ENCODE assay signal across 9 cellular contexts in genomic region chr7:82442492-82443043, GRCh38. TPM values are rescaled to one million over a fixed set of nuclear protein-coding genes. Genes with fewer than 3 reads are reported as not detected.
DNase-seq lines count a peak whose midpoint lies in the region; ATAC-seq and TF ChIP-seq lines count a peak whose summit lies in the region.
"Had no signal": no experiment of that assay in that cellular context is flagged by ENCODE, and none has a peak within 500 bp of the region (broad histone marks: within the 10 kb centered on the region; RNA-seq: fewer than 3 reads in every experiment).

No MANE protein-coding gene starts in this region.

- H3K27me3 Mint-ChIP-seq in activated CD4-positive, alpha-beta T cell treated with anti-CD3 and anti-CD28 coated beads, Interleukin-2, amount 10 ng/mL, durations not matched to agents 24 days and 14 days: peaks cover 43% of the 10 kb centered on the region

- H3K4me1 ChIP-seq in GM23248 (ENCODE audit: insufficient read depth) (peaks cover 12% of the 10 kb centered on the region; the same call in 1 of the 2 replicates), right cardiac atrium (ENCODE audit: control insufficient read depth, insufficient read depth, low read length) (no peaks in the 10 kb centered on the region), skeletal muscle tissue (ENCODE audit: control insufficient read depth in 3 of 3, insufficient read depth in 3 of 3, low read length in 3 of 3) (peaks cover 10 to 17% (median 14%) of the 10 kb centered on the region in 3 donors), OCI-LY7 (ENCODE audit: insufficient read depth, low read length, poor library complexity, severe bottlenecking) (no peaks in the 10 kb centered on the region)

- peak overlapping the region; percentile 93 for H3K4me3 ChIP-seq in GM23248
- peak overlapping the region; percentile 61 for H3K4me3 ChIP-seq in WERI-Rb-1 (ENCODE audit: low read depth, low read length)
- H3K4me3 ChIP-seq in right cardiac atrium (ENCODE audit: low read length): peak overlapping the region; percentile 72
- peak overlapping the region; percentile 79 to 96 (median 85) for H3K4me3 ChIP-seq in skeletal muscle tissue (ENCODE audit: low read length in 3 of 3)
- H3K4me3 ChIP-seq in OCI-LY7 (ENCODE audit: low read depth, low read length, poor library complexity, severe bottlenecking): no peak overlapping the region

- H3K36me3 ChIP-seq in GM23248 (ENCODE audit: low read depth): no peaks in the 10 kb centered on the region
- no peaks in the 10 kb centered on the region; the same call in 1 of the 2 replicates for H3K36me3 ChIP-seq in WERI-Rb-1
- H3K36me3 ChIP-seq in skeletal muscle tissue (ENCODE audit: control insufficient read depth in 3 of 3, insufficient read depth in 3 of 3, low read length in 3 of 3): no peaks in the 10 kb centered on the region
- no peaks in the 10 kb centered on the region for H3K36me3 ChIP-seq in OCI-LY7 (ENCODE audit: insufficient read depth, low read length)

- TF ChIP-seq CTCF in WERI-Rb-1 (IDR thresholded peaks at IDR 0.05; ENCODE audit: low read depth, low read length) (no peak), OCI-LY7 (conservative IDR thresholded peaks at IDR 0.05; ENCODE audit: low read length) (no peak)

- in situ Hi-C loops in GM23248 (cut with MboI): no loop called here

- no peaks in the 10 kb centered on the region for H3K4me1 Mint-ChIP-seq in activated CD4-positive, alpha-beta T cell treated with anti-CD3 and anti-CD28 coated beads, Interleukin-2, amount 10 ng/mL, durations not matched to agents 24 days and 14 days
- H3K4me1 Mint-ChIP-seq: central memory CD8-positive, alpha-beta T cell had no signal

- no peak overlapping the region for H3K27ac Mint-ChIP-seq in activated CD4-positive, alpha-beta T cell treated with anti-CD3 and anti-CD28 coated beads, Interleukin-2, amount 10 ng/mL, durations not matched to agents 24 days and 14 days

- H3K27ac ChIP-seq in GM23248: peak overlapping the region; percentile 65
- peak overlapping the region; percentile 94 for H3K27ac ChIP-seq in WERI-Rb-1
- no peak overlapping the region for H3K27ac ChIP-seq in right cardiac atrium (ENCODE audit: low read length)
- H3K27ac ChIP-seq in skeletal muscle tissue (ENCODE audit: low read depth, low read length): peak overlapping the region; percentile 95
- H3K27ac ChIP-seq in OCI-LY7 (ENCODE audit: low read depth, low read length, poor library complexity, severe bottlenecking): no peak overlapping the region

- CTCF ChIA-PET in OCI-LY7 (lab: Charles Lee; ENCODE audit: unreplicated experiment): no interaction called here

- no peaks in the 10 kb centered on the region for H3K9me2 ChIP-seq in GM23248 (ENCODE audit: insufficient read depth)
- no peaks in the 10 kb centered on the region for H3K9me2 ChIP-seq in OCI-LY7 (ENCODE audit: insufficient read depth, low read length)

- H3K9me3 Mint-ChIP-seq in activated CD4-positive, alpha-beta T cell treated with anti-CD3 and anti-CD28 coated beads, Interleukin-2, amount 10 ng/mL, durations not matched to agents 24 days and 14 days: no peaks in the 10 kb centered on the region

- H3F3A ChIP-seq in GM23248 (ENCODE audit: insufficient read depth): no peaks in the 10 kb centered on the region

- 1% methylated on average over 22 of the region's 22 CpGs for WGBS in GM23248 (ENCODE audit: low coverage in 1 of 2, low lambda C conversion rate in 2 of 2, missing lambda C conversion rate in 2 of 2), 2 experiments
- WGBS in right cardiac atrium: under 1% methylated on average over 22 of the region's 22 CpGs

- no peak overlapping the region for H3K4me3 Mint-ChIP-seq in activated CD4-positive, alpha-beta T cell treated with anti-CD3 and anti-CD28 coated beads, Interleukin-2, amount 10 ng/mL, durations not matched to agents 24 days and 14 days
- H3K4me3 Mint-ChIP-seq: central memory CD8-positive, alpha-beta T cell had no signal

- H3K9ac ChIP-seq in GM23248 (peak overlapping the region; percentile 92), skeletal muscle tissue (ENCODE audit: low read depth in 1 of 3, low read length in 3 of 3) (peak overlapping the region; percentile 83 to 97 (median 87))

- H2AFZ ChIP-seq in GM23248 (peak overlapping the region; percentile 94), OCI-LY7 (ENCODE audit: low read length) (no peak overlapping the region)

- POLR2A ChIA-PET in OCI-LY7 (lab: Charles Lee): no interaction called here

- no peaks in the 10 kb centered on the region for H3K27me3 ChIP-seq in GM23248 (replicated peaks; ENCODE audit: insufficient read depth)
- H3K27me3 ChIP-seq in WERI-Rb-1 (ENCODE audit: insufficient read depth, low read depth, severe bottlenecking): no peaks in the 10 kb centered on the region
- H3K27me3 ChIP-seq in right cardiac atrium (ENCODE audit: control insufficient read depth, insufficient read depth): no peaks in the 10 kb centered on the region
- no peaks in the 10 kb centered on the region for H3K27me3 ChIP-seq in skeletal muscle tissue (ENCODE audit: control insufficient read depth in 3 of 3, insufficient read depth in 3 of 3, low read length in 3 of 3)

- H4K20me1 ChIP-seq in GM23248 (ENCODE audit: insufficient read depth) (0 out of 2 replicates have a peak, but pooled peaks cover 4% of the 10 kb centered on the region), OCI-LY7 (ENCODE audit: insufficient read depth, low read length) (no peaks in the 10 kb centered on the region)

- BruUV-seq in OCI-LY7 (replicated peaks; lab: Mats Ljungman, UMichigan): no TSS peak

- peak in 1 of 2 donors; percentile 10 for ATAC-seq in right cardiac atrium

- H3K36me3 Mint-ChIP-seq in activated CD4-positive, alpha-beta T cell treated with anti-CD3 and anti-CD28 coated beads, Interleukin-2, amount 10 ng/mL, durations not matched to agents 24 days and 14 days (ENCODE audit: low read depth): no peaks in the 10 kb centered on the region

- H3K9me3 ChIP-seq in GM23248 (ENCODE audit: low read depth) (no peaks in the 10 kb centered on the region), WERI-Rb-1 (ENCODE audit: severe bottlenecking) (no peaks in the 10 kb centered on the region), right cardiac atrium (ENCODE audit: control insufficient read depth, low read length) (no peaks in the 10 kb centered on the region), skeletal muscle tissue (ENCODE audit: control insufficient read depth in 3 of 3, low read length in 3 of 3) (no peaks in the 10 kb centered on the region), OCI-LY7 (ENCODE audit: low read length) (no peaks in the 10 kb centered on the region)

- intact Hi-C loops in right cardiac atrium (cut with DNase I) (loop anchor here in 2 of 4 donors (10.0 kb wide), 1 partner anchor 208 kb away; no protein-coding TSS in a partner anchor), OCI-LY7 (cut with micrococcal nuclease; ENCODE audit: unreplicated experiment) (no loop called here)
- intact Hi-C loops in activated CD4-positive, alpha-beta T cell treated with anti-CD3 and anti-CD28 coated beads, Interleukin-2, amount 10 ng/mL, durations not matched to agents 24 days and 14 days (cut with micrococcal nuclease): no loop called here

- peaks cover 54% of the 10 kb centered on the region for H3K79me2 ChIP-seq in GM23248 (ENCODE audit: insufficient read depth)
- H3K79me2 ChIP-seq in OCI-LY7 (ENCODE audit: insufficient read depth, low read depth, low read length): no peaks in the 10 kb centered on the region

- H3K4me2 ChIP-seq in GM23248 (ENCODE audit: unreplicated experiment) (peak overlapping the region; percentile 89), OCI-LY7 (ENCODE audit: low read length) (no peak overlapping the region)

- DNase-seq in AG08396 (ENCODE audit: low spot score): peak; percentile 34
- DNase-seq in GM23248: no peak
- DNase-seq in WERI-Rb-1: peak; percentile 32
- DNase-seq in right cardiac atrium: peak; percentile 25 to 63 (median 55)
- DNase-seq in OCI-LY7 (ENCODE audit: low spot score): no peak
- DNase-seq in 8988T: no peak
- DNase-seq in activated CD4-positive, alpha-beta T cell treated with anti-CD3 and anti-CD28 coated beads, Interleukin-2, amount 10 ng/mL, durations not matched to agents 24 days and 14 days: no peak

RNA-seq across cellular contexts. Expression of gene CACNA2D1, which starts 1.0 kb away (rescaled TPM):
- total RNA-seq in GM23248 (2014; rRNA removed; shearing (Covaris generic)): 21.2 and 31.1 TPM in 2 replicates
- 6.9 and 7.7 TPM in 2 replicates for polyA plus RNA-seq in GM23248 (2016; fragmentation: Nextera tagmentation; extraction: Ambion mirVana)
- total RNA-seq in right cardiac atrium: 10 to 100 TPM; 33.7 to 55.2 (median 46.3) TPM
- 9.7 TPM for polyA plus RNA-seq in right cardiac atrium
- total RNA-seq in skeletal muscle tissue: 116 TPM
- not detected in 2 replicates for total RNA-seq in OCI-LY7 (2014; rRNA removed; shearing (Covaris generic))
- total RNA-seq in OCI-LY7 (2022): not detected in 2 replicates
- not detected in 2 replicates for total RNA-seq in activated CD4-positive, alpha-beta T cell treated with anti-CD3 and anti-CD28 coated beads, Interleukin-2, amount 10 ng/mL, durations not matched to agents 24 days and 14 days

Comparison
In these comparisons a context has a peak if more than half of its experiments do, and no peak if none do; other contexts are left out.
1. DNase-seq: peak in AG08396 (single experiment), WERI-Rb-1 (single experiment) and right cardiac atrium (3 of 3); none in GM23248 (single experiment), OCI-LY7 (single experiment), 8988T (single experiment) and activated CD4-positive, alpha-beta T cell treated with anti-CD3 and anti-CD28 coated beads, Interleukin-2, amount 10 ng/mL, durations not matched to agents 24 days and 14 days (single experiment).
2. H3K27ac ChIP-seq: peak in GM23248 (single experiment), WERI-Rb-1 (single experiment) and skeletal muscle tissue (single experiment); none in right cardiac atrium (single experiment) and OCI-LY7 (single experiment).
3. RNA of gene CACNA2D1, which starts 1.0 kb away (total RNA-seq): 116 TPM in skeletal muscle tissue (single experiment), 33.7 to 55.2 TPM in right cardiac atrium and 21.2 to 31.1 TPM in GM23248; not detected in OCI-LY7 and not detected in activated CD4-positive, alpha-beta T cell treated with anti-CD3 and anti-CD28 coated beads, Interleukin-2, amount 10 ng/mL, durations not matched to agents 24 days and 14 days; every median in the first group is over 10 times any median in the second.